In genomic region chr2:191573216-191573615, GRCh38 we compare ENCODE assay signal across 14 cellular contexts.
DNase-seq lines count a peak whose midpoint lies in the region; ATAC-seq and TF ChIP-seq lines count a peak whose summit lies in the region.
"Had no signal": no experiment of that assay in that cellular context is flagged by ENCODE, and none has a peak within 500 bp of the region (broad histone marks: within the 10 kb centered on the region; RNA-seq: fewer than 3 reads in every experiment).

No MANE protein-coding gene starts in this region.

- H3K4me3 ChIP-seq in IMR-90 (ENCODE audit: insufficient read depth, low read depth, low read length) (no peak overlapping the region), dorsolateral prefrontal cortex (no peak overlapping the region)
- H3K4me3 ChIP-seq: BLaER1 treated with 17β-estradiol and CSF1 and Interleukin-3, amounts not matched to agents 10 nM and 100 nM had no signal

- peak overlapping the region; percentile 26 to 59 for H3K4me3 Mint-ChIP-seq in activated T-cell treated with anti-CD3 and anti-CD28 coated beads, Interleukin-2, amount 50 U/mL, for 72 hours
- peak overlapping the region; percentile 79 for H3K4me3 Mint-ChIP-seq in activated T-helper 17 cell treated with anti-CD3 and anti-CD28 coated beads, Interleukin-2, amount 50 U/mL, for 72 hours
- H3K4me3 Mint-ChIP-seq in stimulated activated memory B cell treated with anti-CD40 and anti-IgM and Interleukin-4, amounts not matched to agents 10 μg/mL and 1 μg/mL and 100 μg/mL, for 72 hours: no peak overlapping the region
- H3K4me3 Mint-ChIP-seq: HFFc6 had no signal

- POLR2A ChIA-PET in IMR-90 (lab: Charles Lee; ENCODE audit: unreplicated experiment): no interaction called here

- no peaks in the 10 kb centered on the region for H3K9me3 Mint-ChIP-seq in activated T-cell treated with anti-CD3 and anti-CD28 coated beads, Interleukin-2, amount 50 U/mL, for 72 hours
- H3K9me3 Mint-ChIP-seq in activated T-helper 17 cell treated with anti-CD3 and anti-CD28 coated beads, Interleukin-2, amount 50 U/mL, for 72 hours: no peaks in the 10 kb centered on the region
- H3K9me3 Mint-ChIP-seq in stimulated activated memory B cell treated with anti-CD40 and anti-IgM and Interleukin-4, amounts not matched to agents 10 μg/mL and 1 μg/mL and 100 μg/mL, for 72 hours: no peaks in the 10 kb centered on the region
- H3K9me3 Mint-ChIP-seq: HFFc6 had no signal

- H2BK120ac ChIP-seq in IMR-90 (ENCODE audit: low read depth, low read length): no peak overlapping the region; the same call in 1 of the 2 replicates

- H2AFZ ChIP-seq in IMR-90 (replicated peaks; ENCODE audit: low read length, poor library complexity): no peak overlapping the region

- no peak overlapping the region for H3K4me2 ChIP-seq in IMR-90 (ENCODE audit: low read depth, low read length)

- H3K4ac ChIP-seq in IMR-90 (ENCODE audit: low read depth, low read length): no peak overlapping the region

- no peaks in the 10 kb centered on the region for H3K36me3 ChIP-seq in IMR-90 (ENCODE audit: control insufficient read depth, insufficient read depth, low read length)
- H3K36me3 ChIP-seq: BLaER1 treated with 17β-estradiol and CSF1 and Interleukin-3, amounts not matched to agents 10 nM and 100 nM had no signal

- H3K27me3 ChIP-seq in IMR-90 (ENCODE audit: control insufficient read depth, insufficient read depth, low read length) (no peaks in the 10 kb centered on the region), dorsolateral prefrontal cortex (no peaks in the 10 kb centered on the region)
- H3K27me3 ChIP-seq: BLaER1 treated with 17β-estradiol and CSF1 and Interleukin-3, amounts not matched to agents 10 nM and 100 nM had no signal

- BruUV-seq in IMR-90 (replicated peaks; lab: Mats Ljungman, UMichigan): no TSS peak

- H3K27ac Mint-ChIP-seq in activated T-cell treated with anti-CD3 and anti-CD28 coated beads, Interleukin-2, amount 50 U/mL, for 72 hours: peak overlapping the region; percentile 85
- peak overlapping the region; percentile 70 for H3K27ac Mint-ChIP-seq in activated T-helper 17 cell treated with anti-CD3 and anti-CD28 coated beads, Interleukin-2, amount 50 U/mL, for 72 hours
- H3K27ac Mint-ChIP-seq in stimulated activated memory B cell treated with anti-CD40 and anti-IgM and Interleukin-4, amounts not matched to agents 10 μg/mL and 1 μg/mL and 100 μg/mL, for 72 hours: peak overlapping the region; percentile 55

- H3K27me3 Mint-ChIP-seq in activated T-cell treated with anti-CD3 and anti-CD28 coated beads, Interleukin-2, amount 50 U/mL, for 72 hours (ENCODE audit: low read depth): peaks cover 18% of the 10 kb centered on the region
- H3K27me3 Mint-ChIP-seq in activated T-helper 17 cell treated with anti-CD3 and anti-CD28 coated beads, Interleukin-2, amount 50 U/mL, for 72 hours: no peaks in the 10 kb centered on the region
- peaks cover 8% of the 10 kb centered on the region for H3K27me3 Mint-ChIP-seq in stimulated activated memory B cell treated with anti-CD40 and anti-IgM and Interleukin-4, amounts not matched to agents 10 μg/mL and 1 μg/mL and 100 μg/mL, for 72 hours

- no peak overlapping the region; the same call in 1 of the 2 replicates for H4K91ac ChIP-seq in IMR-90 (ENCODE audit: insufficient read depth, low read depth, low read length)

- no peak overlapping the region for H4K5ac ChIP-seq in IMR-90 (ENCODE audit: low read depth, low read length)

- H3K36me3 Mint-ChIP-seq in activated T-cell treated with anti-CD3 and anti-CD28 coated beads, Interleukin-2, amount 50 U/mL, for 72 hours (ENCODE audit: insufficient read depth in 2 of 2): no peaks in the 10 kb centered on the region
- no peaks in the 10 kb centered on the region for H3K36me3 Mint-ChIP-seq in activated T-helper 17 cell treated with anti-CD3 and anti-CD28 coated beads, Interleukin-2, amount 50 U/mL, for 72 hours (ENCODE audit: low read depth)
- H3K36me3 Mint-ChIP-seq in stimulated activated memory B cell treated with anti-CD40 and anti-IgM and Interleukin-4, amounts not matched to agents 10 μg/mL and 1 μg/mL and 100 μg/mL, for 72 hours: no peaks in the 10 kb centered on the region

- no peak overlapping the region for H2AK9ac ChIP-seq in IMR-90 (replicated peaks; ENCODE audit: low read depth, low read length, poor library complexity)

- no peak overlapping the region; the same call in 2 of the 3 replicates for H2BK15ac ChIP-seq in IMR-90 (ENCODE audit: low read depth, low read length)

- H3K9ac ChIP-seq in IMR-90 (ENCODE audit: low read depth, low read length): no peak overlapping the region
- H3K9ac ChIP-seq: BLaER1 treated with 17β-estradiol and CSF1 and Interleukin-3, amounts not matched to agents 10 nM and 100 nM had no signal

- no peak overlapping the region for H3K14ac ChIP-seq in IMR-90 (replicated peaks; ENCODE audit: low read depth, low read length)

- peak overlapping the region; percentile 33 for H2BK20ac ChIP-seq in IMR-90 (ENCODE audit: low read depth, low read length)

- in situ Hi-C loops in IMR-90 (cut with MboI; ENCODE audit: low sequenced_read_pairs): loop anchor here (5.0 kb wide), 1 partner anchor 119 kb away; no protein-coding TSS in a partner anchor

- H2AK5ac ChIP-seq in IMR-90 (ENCODE audit: low read depth, low read length): no peak overlapping the region

- dilution Hi-C loops in IMR-90 (cut with HindIII; ENCODE audit: low sequenced_read_pairs, unreplicated experiment): no loop called here

- TF ChIP-seq CTCF in IMR-90 (conservative IDR thresholded peaks at IDR 0.05; ENCODE audit: low read depth, low read length) (no peak), dorsolateral prefrontal cortex (IDR thresholded peaks at IDR 0.05 in 54 of 56, conservative IDR thresholded peaks at IDR 0.05 in 2 of 56; ENCODE audit: low read depth in 1 of 56, partially characterized antibody in 56 of 56) (no peak)

- no peak overlapping the region for H3K23ac ChIP-seq in IMR-90 (ENCODE audit: low read depth, low read length)

- H3K18ac ChIP-seq in IMR-90 (ENCODE audit: low read depth, low read length): no peak overlapping the region

- H3K4me1 ChIP-seq in IMR-90 (ENCODE audit: control insufficient read depth, insufficient read depth, low read length): 0 out of 2 replicates have a peak, but pooled peaks cover 3% of the 10 kb centered on the region

- no CpG with 5 or more reads among the region's 1 CpG for WGBS in IMR-90 (ENCODE audit: extremely low coverage in 2 of 2, insufficient read length in 1 of 2), 2 experiments

- no peak overlapping the region for H2BK5ac ChIP-seq in IMR-90 (ENCODE audit: low read depth, low read length, poor library complexity, severe bottlenecking)

- no peak overlapping the region for H3K56ac ChIP-seq in IMR-90 (ENCODE audit: extremely low read depth, insufficient read depth, low read length)

- H4K8ac ChIP-seq in IMR-90 (ENCODE audit: low read depth in 2 of 2, low read length in 2 of 2): no peak overlapping the region

- TF ChIP-seq POLR2A in IMR-90 (IDR thresholded peaks at IDR 0.05; ENCODE audit: low read depth, low read length): no peak

- no peaks in the 10 kb centered on the region for H4K20me1 ChIP-seq in IMR-90 (ENCODE audit: insufficient read depth, low read length)
- H4K20me1 ChIP-seq: BLaER1 treated with 17β-estradiol and CSF1 and Interleukin-3, amounts not matched to agents 10 nM and 100 nM had no signal

- CTCF ChIA-PET in IMR-90 (lab: Yijun Ruan, JAX): no interaction called here

- no peak for TF ChIP-seq RAD21 in IMR-90 (IDR thresholded peaks at IDR 0.05; ENCODE audit: low read length)

- peak; percentile 53 to 58 for ATAC-seq in activated T-cell treated with anti-CD3 and anti-CD28 coated beads, Interleukin-2, amount 50 U/mL, for 72 hours (replicated peaks in 1 of 2)
- no peak for ATAC-seq in IMR-90 (ENCODE audit: low read depth)
- ATAC-seq in activated T-helper 17 cell treated with anti-CD3 and anti-CD28 coated beads, Interleukin-2, amount 50 U/mL, for 72 hours (replicated peaks): peak; percentile 60
- no peak for ATAC-seq in stimulated activated memory B cell treated with anti-CD40 and anti-IgM and Interleukin-4, amounts not matched to agents 10 μg/mL and 1 μg/mL and 100 μg/mL, for 72 hours

- H3K27ac ChIP-seq in IMR-90 (ENCODE audit: insufficient read depth, low read length): no peak overlapping the region
- no peak overlapping the region for H3K27ac ChIP-seq in dorsolateral prefrontal cortex

- DNase-seq in activated T-cell treated with anti-CD3 and anti-CD28 coated beads, Interleukin-2, amount 50 U/mL, for 72 hours: no peak
- DNase-seq in activated T-cell treated with anti-CD3 and anti-CD28 coated beads, Interleukin-2, amount 50 U/mL, for 1 hour: no peak
- DNase-seq in IMR-90 (no peak), HPDE6-E6E7 (ENCODE audit: extremely low spot score) (no peak), dorsolateral prefrontal cortex (no peak)
- DNase-seq: DMS79, HFFc6, NCI-H1436, NCI-H1930, NCI-H226, SHP77 treated with DMSO at 0.1 percent for 48 hours had no signal

- peaks cover 50% of the 10 kb centered on the region for H3K4me1 Mint-ChIP-seq in activated T-cell treated with anti-CD3 and anti-CD28 coated beads, Interleukin-2, amount 50 U/mL, for 72 hours (ENCODE audit: low read depth)
- H3K4me1 Mint-ChIP-seq in activated T-helper 17 cell treated with anti-CD3 and anti-CD28 coated beads, Interleukin-2, amount 50 U/mL, for 72 hours: peaks cover 28% of the 10 kb centered on the region
- H3K4me1 Mint-ChIP-seq in stimulated activated memory B cell treated with anti-CD40 and anti-IgM and Interleukin-4, amounts not matched to agents 10 μg/mL and 1 μg/mL and 100 μg/mL, for 72 hours: peaks cover 27% of the 10 kb centered on the region

- H3K79me1 ChIP-seq in IMR-90 (ENCODE audit: low read depth in 1 of 2, low read length in 2 of 2): peaks cover 0 to 3% of the 10 kb centered on the region in 2 experiments; a peak in 1 of 4 replicates

- intact Hi-C loops in IMR-90 (cut with micrococcal nuclease): no loop called here
- intact Hi-C loops in dorsolateral prefrontal cortex (cut with DNase I): no loop called here

- H3K9me3 ChIP-seq in IMR-90 (ENCODE audit: control insufficient read depth, insufficient read depth, low read length): no peaks in the 10 kb centered on the region
- H3K9me3 ChIP-seq: BLaER1 treated with 17β-estradiol and CSF1 and Interleukin-3, amounts not matched to agents 10 nM and 100 nM had no signal

- H3K9me1 ChIP-seq in IMR-90 (ENCODE audit: insufficient read depth, low read length): peaks cover 3% of the 10 kb centered on the region; the same call in 1 of the 2 replicates

TF ChIP-seq in IMR-90, 13 proteins besides CTCF, POLR2A, EP300 and RAD21 (continues in another document):
- TF ChIP-seq MAZ (IDR thresholded peaks at IDR 0.05; ENCODE audit: borderline replicate concordance, low read depth, low read length) (no peak), NFE2L2 (IDR thresholded peaks at IDR 0.05; ENCODE audit: low read depth, low read length) (no peak), CEBPB (IDR thresholded peaks at IDR 0.05; ENCODE audit: low read depth, low read length) (no peak)
- TF ChIP-seq, protein P1, sequence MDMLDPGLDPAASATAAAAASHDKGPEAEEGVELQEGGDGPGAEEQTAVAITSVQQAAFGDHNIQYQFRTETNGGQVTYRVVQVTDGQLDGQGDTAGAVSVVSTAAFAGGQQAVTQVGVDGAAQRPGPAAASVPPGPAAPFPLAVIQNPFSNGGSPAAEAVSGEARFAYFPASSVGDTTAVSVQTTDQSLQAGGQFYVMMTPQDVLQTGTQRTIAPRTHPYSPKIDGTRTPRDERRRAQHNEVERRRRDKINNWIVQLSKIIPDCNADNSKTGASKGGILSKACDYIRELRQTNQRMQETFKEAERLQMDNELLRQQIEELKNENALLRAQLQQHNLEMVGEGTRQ (IDR thresholded peaks at IDR 0.05; ENCODE audit: low read depth, low read length): no peak

Comparison
In these comparisons a context has a peak if more than half of its experiments do, and no peak if none do; other contexts are left out.
1. ATAC-seq: peak in activated T-cell treated with anti-CD3 and anti-CD28 coated beads, Interleukin-2, amount 50 U/mL, for 72 hours (2 of 2) and activated T-helper 17 cell treated with anti-CD3 and anti-CD28 coated beads, Interleukin-2, amount 50 U/mL, for 72 hours (single experiment); none in IMR-90 (single experiment) and stimulated activated memory B cell treated with anti-CD40 and anti-IgM and Interleukin-4, amounts not matched to agents 10 μg/mL and 1 μg/mL and 100 μg/mL, for 72 hours (single experiment).
2. Peak in every context shown above with its lines, with median percentiles within 50 percentile points of each other: H3K27ac Mint-ChIP-seq.